In the genomic region with DNA sequence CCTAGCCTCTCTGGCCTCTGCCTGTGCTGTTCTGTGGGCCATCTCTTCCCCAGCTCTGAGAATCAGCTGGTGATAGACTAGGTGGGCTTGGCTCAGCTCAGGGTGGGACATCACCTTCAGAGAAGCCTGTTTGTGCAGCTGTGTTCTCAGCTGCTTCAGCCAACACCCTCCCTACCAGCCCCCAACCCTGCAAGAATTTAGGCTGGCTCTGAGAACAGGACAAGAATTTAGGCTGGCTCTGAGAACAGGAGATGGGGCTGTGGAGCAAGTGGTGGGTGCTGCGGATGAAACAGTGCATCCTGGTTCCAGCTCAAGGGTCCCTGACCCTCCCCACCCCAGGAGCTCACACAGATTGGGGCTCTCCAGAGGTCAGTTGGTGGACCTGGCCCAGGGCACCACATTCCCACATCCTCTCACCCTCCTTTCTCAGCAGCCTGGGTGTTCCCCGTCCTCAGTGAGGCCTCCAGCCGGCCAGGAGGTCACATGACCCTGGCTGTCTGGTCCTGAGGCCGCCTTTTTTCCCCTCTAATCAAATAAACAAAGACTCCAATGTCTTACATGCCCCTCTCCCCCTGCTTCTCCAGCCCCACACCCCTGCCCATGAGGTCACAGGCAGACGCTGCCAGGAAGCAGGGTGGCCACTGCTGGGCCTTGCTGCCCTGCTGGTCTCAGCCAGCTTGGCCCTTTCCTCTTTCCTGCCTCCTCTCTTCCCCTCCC, we compare ENCODE assay signal across 1 cellular context.
TF ChIP-seq lines count a peak whose summit lies in the region.

No MANE protein-coding gene starts in this region.

TF ChIP-seq in GM23338, 12 proteins besides CTCF, POLR2A, EP300 and RAD21 (continued from another document):
- TF ChIP-seq ZNF462 (CRISPR knock-in tag; IDR thresholded peaks at IDR 0.05), result no peak
- no peak for TF ChIP-seq POLR2AphosphoS5 (IDR thresholded peaks at IDR 0.05; ENCODE audit: low read depth)
- no peak for TF ChIP-seq CREB1 (CRISPR knock-in tag; IDR thresholded peaks at IDR 0.05; ENCODE audit: low read depth)
- no peak for TF ChIP-seq REST (IDR thresholded peaks at IDR 0.05; ENCODE audit: unreplicated experiment)
TF ChIP-seq in GM23338: peak in this region for 0.
